7 cellular contexts compared by ENCODE assay signal in genomic region chr5:94573349-94573748, GRCh38. TPM values are rescaled to one million over a fixed set of nuclear protein-coding genes. Genes with fewer than 3 reads are reported as not detected.
DNase-seq lines count a peak whose midpoint lies in the region; ATAC-seq and TF ChIP-seq lines count a peak whose summit lies in the region.
"Not testable (repeated sequence)": the region's sequence is repeated elsewhere in the genome, so short reads cannot be mapped to it uniquely, and the experiment has no call there.

No MANE protein-coding gene starts in this region.

- H3K27ac ChIP-seq in MM.1S (ENCODE audit: low read length), result peak overlapping the region; percentile 18; the same call in 1 of the 2 replicates

- not testable (repeated sequence) for H3K4me1 ChIP-seq in HAP-1
- peaks cover 24% of the 10 kb centered on the region for H3K4me1 ChIP-seq in MM.1S (ENCODE audit: low read length)

- not testable (repeated sequence) for H3K9me3 Mint-ChIP-seq in activated CD8-positive, alpha-beta T cell treated with anti-CD3 and anti-CD28 coated beads for 36 hours; central memory CD8-positive, alpha-beta T cell; natural killer cell treated with Interleukin-12 subunit alpha and Interleukin-12 subunit beta and Interleukin-15 and Interleukin-18, amount 100 ng/mL, for 72 hours

- CTCF ChIA-PET in activated CD8-positive, alpha-beta T cell treated with anti-CD3 and anti-CD28 coated beads for 36 hours (lab: Charles Lee), result interaction anchor here (1.3 to 2.0 kb wide), 2 partner anchors 19 to 48 kb away, joined by 3 to 4 read pairs; no protein-coding TSS in a partner anchor

- H3K4me1 Mint-ChIP-seq in activated CD8-positive, alpha-beta T cell treated with anti-CD3 and anti-CD28 coated beads for 36 hours (ENCODE audit: low read depth), result peaks cover 35% of the 10 kb centered on the region
- peaks cover 42% of the 10 kb centered on the region for H3K4me1 Mint-ChIP-seq in central memory CD8-positive, alpha-beta T cell
- peaks cover 36 to 42% of the 10 kb centered on the region in 2 donors for H3K4me1 Mint-ChIP-seq in natural killer cell treated with Interleukin-12 subunit alpha and Interleukin-12 subunit beta and Interleukin-15 and Interleukin-18, amount 100 ng/mL, for 72 hours (ENCODE audit: low read depth in 2 of 2)

- H3F3A ChIP-seq in MM.1S (ENCODE audit: insufficient read depth, low read length), result not testable (repeated sequence)

- not testable (repeated sequence) for H3K9me3 ChIP-seq in HAP-1; MM.1S (replicated peaks; ENCODE audit: insufficient read depth, low read length)

- in situ Hi-C loops in HAP-1 (cut with MboI; ENCODE audit: low sequenced_read_pairs), result not testable (repeated sequence)

- H3K27ac Mint-ChIP-seq in activated CD8-positive, alpha-beta T cell treated with anti-CD3 and anti-CD28 coated beads for 36 hours, result peak overlapping the region; percentile 14
- peak overlapping the region; percentile 30 for H3K27ac Mint-ChIP-seq in central memory CD8-positive, alpha-beta T cell (ENCODE audit: low read depth)
- H3K27ac Mint-ChIP-seq in natural killer cell treated with Interleukin-12 subunit alpha and Interleukin-12 subunit beta and Interleukin-15 and Interleukin-18, amount 100 ng/mL, for 72 hours, result peak overlapping the region; percentile 81 to 99

- not testable (repeated sequence) for H3K4me3 ChIP-seq in HAP-1; MM.1S (ENCODE audit: low read length)

- H3K4me3 Mint-ChIP-seq in activated CD8-positive, alpha-beta T cell treated with anti-CD3 and anti-CD28 coated beads for 36 hours; central memory CD8-positive, alpha-beta T cell: not testable (repeated sequence)
- H3K4me3 Mint-ChIP-seq in natural killer cell treated with Interleukin-12 subunit alpha and Interleukin-12 subunit beta and Interleukin-15 and Interleukin-18, amount 100 ng/mL, for 72 hours, result peak overlapping the region; percentile 9

- TF ChIP-seq CTCF in MM.1S (IDR thresholded peaks at IDR 0.05; ENCODE audit: low read length); activated CD8-positive, alpha-beta T cell treated with anti-CD3 and anti-CD28 coated beads for 36 hours (IDR thresholded peaks at IDR 0.05): not testable (repeated sequence)

- not testable (repeated sequence) for H3K79me2 ChIP-seq in MM.1S (ENCODE audit: low read length)

- H4K20me1 ChIP-seq in MM.1S (ENCODE audit: insufficient read depth, low read length), result not testable (repeated sequence)

- not testable (repeated sequence) for H3K9ac ChIP-seq in MM.1S (ENCODE audit: low read length)

- not testable (repeated sequence) for H3K27me3 Mint-ChIP-seq in activated CD8-positive, alpha-beta T cell treated with anti-CD3 and anti-CD28 coated beads for 36 hours; central memory CD8-positive, alpha-beta T cell; natural killer cell treated with Interleukin-12 subunit alpha and Interleukin-12 subunit beta and Interleukin-15 and Interleukin-18, amount 100 ng/mL, for 72 hours

- H3K36me3 ChIP-seq in HAP-1 (replicated peaks); MM.1S (replicated peaks; ENCODE audit: insufficient read depth, low read length): not testable (repeated sequence)

- not testable (repeated sequence) for H3K27me3 ChIP-seq in HAP-1 (ENCODE audit: low read depth); MM.1S (replicated peaks; ENCODE audit: insufficient read depth, low read length)

- not testable (repeated sequence) for H3K9me2 ChIP-seq in MM.1S (replicated peaks; ENCODE audit: insufficient read depth, low read length)

- not testable (repeated sequence) for H3K4me2 ChIP-seq in MM.1S (ENCODE audit: low read depth, low read length)

- not testable (repeated sequence) for H2AFZ ChIP-seq in MM.1S (ENCODE audit: low read length)

- POLR2A ChIA-PET in activated CD8-positive, alpha-beta T cell treated with anti-CD3 and anti-CD28 coated beads for 36 hours (lab: Charles Lee), result interaction anchor here (1.3 kb wide), 1 partner anchor 11 kb away, joined by 4 read pairs; no protein-coding TSS in a partner anchor

- H3K36me3 Mint-ChIP-seq in activated CD8-positive, alpha-beta T cell treated with anti-CD3 and anti-CD28 coated beads for 36 hours (ENCODE audit: low read depth); central memory CD8-positive, alpha-beta T cell (ENCODE audit: insufficient read depth): not testable (repeated sequence)
- peaks cover 20% of the 10 kb centered on the region for H3K36me3 Mint-ChIP-seq in natural killer cell treated with Interleukin-12 subunit alpha and Interleukin-12 subunit beta and Interleukin-15 and Interleukin-18, amount 100 ng/mL, for 72 hours

- not testable (repeated sequence) for ATAC-seq in activated CD8-positive, alpha-beta T cell treated with anti-CD3 and anti-CD28 coated beads for 36 hours; central memory CD8-positive, alpha-beta T cell (replicated peaks; ENCODE audit: extremely low read depth, poor library complexity, severe bottlenecking); natural killer cell treated with Interleukin-12 subunit alpha and Interleukin-12 subunit beta and Interleukin-15 and Interleukin-18, amount 100 ng/mL, for 72 hours

- peak; percentile 13 for DNase-seq in DMS53 (lab: John Stamatoyannopoulos, UW)
- peak; percentile 10 to 43 for DNase-seq in HAP-1 (ENCODE audit: low spot score in 2 of 2)
- DNase-seq in MM.1S, result peak; percentile 72
- not testable (repeated sequence) for DNase-seq in activated CD8-positive, alpha-beta T cell treated with anti-CD3 and anti-CD28 coated beads for 36 hours; central memory CD8-positive, alpha-beta T cell (ENCODE audit: low spot score in 2 of 2); natural killer cell treated with Interleukin-12 subunit alpha and Interleukin-12 subunit beta and Interleukin-15 and Interleukin-18, amount 100 ng/mL, for 72 hours (ENCODE audit: low spot score)
- DNase-seq in iPS DF 19.7 (ENCODE audit: low read depth, low spot score), result peak; percentile 12

- intact Hi-C loops in activated CD8-positive, alpha-beta T cell treated with anti-CD3 and anti-CD28 coated beads for 36 hours (cut with micrococcal nuclease), result not testable (repeated sequence)

RNA-seq across cellular contexts. Expression of gene KIAA0825, which starts 45.1 kb away (rescaled TPM):
- under 1 TPM; 0.32 to 0.54 TPM for total RNA-seq in activated CD8-positive, alpha-beta T cell treated with anti-CD3 and anti-CD28 coated beads for 36 hours
- 1 to 10 TPM; 5.2 to 6.2 TPM for total RNA-seq in natural killer cell treated with Interleukin-12 subunit alpha and Interleukin-12 subunit beta and Interleukin-15 and Interleukin-18, amount 100 ng/mL, for 72 hours

RNA-seq across cellular contexts. Expression of gene SLF1, which starts 45.1 kb away (rescaled TPM):
- total RNA-seq in activated CD8-positive, alpha-beta T cell treated with anti-CD3 and anti-CD28 coated beads for 36 hours, result 10 to 100 TPM; 11.5 to 14.5 TPM
- 10 to 100 TPM; 32.6 to 44.7 TPM for total RNA-seq in natural killer cell treated with Interleukin-12 subunit alpha and Interleukin-12 subunit beta and Interleukin-15 and Interleukin-18, amount 100 ng/mL, for 72 hours

Comparison
In these comparisons a context has a peak if more than half of its experiments do, and no peak if none do; other contexts are left out.
1. H3K27ac Mint-ChIP-seq: peak in every context shown above with its lines; median percentile 90 in natural killer cell treated with Interleukin-12 subunit alpha and Interleukin-12 subunit beta and Interleukin-15 and Interleukin-18, amount 100 ng/mL, for 72 hours; 30 in central memory CD8-positive, alpha-beta T cell; 14 in activated CD8-positive, alpha-beta T cell treated with anti-CD3 and anti-CD28 coated beads for 36 hours.
2. RNA of gene KIAA0825, which starts 45.1 kb away (total RNA-seq): 5.2 to 6.2 TPM in natural killer cell treated with Interleukin-12 subunit alpha and Interleukin-12 subunit beta and Interleukin-15 and Interleukin-18, amount 100 ng/mL, for 72 hours; 0.32 to 0.54 TPM in activated CD8-positive, alpha-beta T cell treated with anti-CD3 and anti-CD28 coated beads for 36 hours; every median in the first group is over 4 times any median in the second.